Comparison of ENCODE assay signal across 13 cellular contexts in the genomic region with DNA sequence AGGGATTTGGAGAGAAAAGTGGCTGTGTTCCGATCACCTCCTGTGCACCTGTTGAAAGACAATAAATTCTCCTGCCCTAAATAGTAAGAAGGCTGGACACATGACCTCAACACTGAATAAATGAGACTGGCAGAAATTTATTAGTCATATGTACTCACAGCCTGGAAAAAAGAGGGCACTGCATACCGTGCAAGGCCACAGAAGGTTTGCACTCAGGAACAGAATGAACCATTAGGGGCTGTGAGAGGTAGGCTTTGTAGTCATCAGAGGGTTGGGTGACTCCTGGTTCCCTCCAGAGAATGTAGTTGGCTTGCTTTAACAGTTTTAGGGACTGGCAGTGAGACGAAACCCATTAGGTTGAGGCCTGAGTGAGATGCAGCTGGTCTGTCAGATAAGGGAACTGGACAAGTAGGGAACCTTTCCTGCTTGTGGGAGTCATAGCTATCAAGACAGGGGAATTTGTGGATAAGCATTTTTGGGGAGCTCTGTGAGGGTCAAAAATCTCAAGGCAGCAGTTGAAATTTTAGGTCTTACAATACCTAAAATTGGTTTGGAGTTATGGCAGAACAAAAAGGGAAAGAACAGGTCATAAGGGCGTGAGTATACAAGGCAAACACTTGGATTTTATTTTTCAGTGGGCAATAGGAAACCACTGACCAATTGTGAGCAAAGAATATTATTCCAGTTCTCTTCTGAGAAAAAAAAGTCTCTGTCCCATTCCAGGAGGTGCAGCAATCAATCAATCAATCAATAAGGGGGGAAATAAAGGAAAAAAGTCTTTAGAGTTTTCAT.
DNase-seq lines count a peak whose midpoint lies in the region; ATAC-seq, FAIRE-seq and TF ChIP-seq lines count a peak whose summit lies in the region.
"Had no signal": no experiment of that assay in that cellular context is flagged by ENCODE, and none has a peak within 500 bp of the region (broad histone marks: within the 10 kb centered on the region; RNA-seq: fewer than 3 reads in every experiment).

No MANE protein-coding gene starts in this region.

- H2BK15ac ChIP-seq in mesenchymal stem cell (ENCODE audit: low read depth, poor library complexity, severe bottlenecking) = no peak overlapping the region

- H3K36me3 ChIP-seq in K562 (ENCODE audit: control insufficient read depth, insufficient read depth, low read length) (peaks cover 9% of the 10 kb centered on the region; the same call in 2 of the 3 replicates), mesenchymal stem cell (ENCODE audit: control insufficient read depth in 1 of 2, insufficient read depth in 2 of 2, low read depth in 1 of 2, low read length in 2 of 2) (no peaks in the 10 kb centered on the region), heart right ventricle (no peaks in the 10 kb centered on the region)
- H3K36me3 ChIP-seq: BLaER1 had no signal

- no peak overlapping the region for H3K4me3 ChIP-seq in K562
- no peak overlapping the region for H3K4me3 ChIP-seq in mesenchymal stem cell (ENCODE audit: insufficient read depth in 1 of 2, low read depth in 1 of 2, low read length in 2 of 2)
- no peak overlapping the region for H3K4me3 ChIP-seq in heart right ventricle
- H3K4me3 ChIP-seq: BLaER1, coronary artery had no signal

- no peak overlapping the region for H3K14ac ChIP-seq in mesenchymal stem cell (ENCODE audit: low read length in 2 of 2)

- H3K4ac ChIP-seq in mesenchymal stem cell (ENCODE audit: low read depth in 1 of 2, low read length in 2 of 2) = no peak overlapping the region

- H3K9ac ChIP-seq in K562 (ENCODE audit: insufficient read depth in 1 of 2, low read depth in 2 of 2, low read length in 2 of 2) (peak overlapping the region; percentile 12 to 59; a peak in 3 of 4 replicates), mesenchymal stem cell (ENCODE audit: low read length) (no peak overlapping the region)
- H3K9ac ChIP-seq: BLaER1 had no signal

- no peak overlapping the region for H2BK5ac ChIP-seq in mesenchymal stem cell (ENCODE audit: low read depth, low read length, poor library complexity, severe bottlenecking)

- H4K20me1 ChIP-seq in K562 (replicated peaks; ENCODE audit: control insufficient read depth, insufficient read depth, low read length) = no peaks in the 10 kb centered on the region
- H4K20me1 ChIP-seq: BLaER1 had no signal

- TF ChIP-seq CTCF in K562 (IDR thresholded peaks at IDR 0.05 in 2 of 3, conservative IDR thresholded peaks at IDR 0.05 in 1 of 3; ENCODE audit: insufficient read depth in 2 of 3, low read depth in 1 of 3, low read length in 3 of 3) = no peak
- no peak for TF ChIP-seq CTCF in heart right ventricle (IDR thresholded peaks at IDR 0.05)

- no peaks in the 10 kb centered on the region for H3K27me3 ChIP-seq in K562 (ENCODE audit: control insufficient read depth in 2 of 2, insufficient read depth in 2 of 2, low read length in 2 of 2)
- H3K27me3 ChIP-seq in mesenchymal stem cell (ENCODE audit: control insufficient read depth in 1 of 2, insufficient read depth in 1 of 2, low read length in 2 of 2) = no peaks in the 10 kb centered on the region
- peaks cover 0 to 34% (median 0%) of the 10 kb centered on the region in 7 donors for H3K27me3 ChIP-seq in heart right ventricle
- H3K27me3 ChIP-seq: BLaER1 had no signal

- POLR2A ChIA-PET in K562 (lab: Yijun Ruan, JAX) = interaction anchor here (0.6 to 6.8 kb wide), 18 partner anchors 8 to 298 kb away, joined by 3 to 89 read pairs (median 3); partner anchors contain the start of gene HMGN4

- peak overlapping the region; percentile 86 for H3K27ac ChIP-seq in K562 (ENCODE audit: extremely low read depth, low read depth, low read length)
- H3K27ac ChIP-seq in mesenchymal stem cell (ENCODE audit: low read length, poor library complexity, severe bottlenecking) = peak overlapping the region; percentile 12
- no peak overlapping the region for H3K27ac ChIP-seq in heart right ventricle
- H3K27ac ChIP-seq: BLaER1, coronary artery had no signal

- H3K18ac ChIP-seq in mesenchymal stem cell (ENCODE audit: low read depth in 1 of 2, low read length in 2 of 2) = peak overlapping the region in 1 of 2 experiments; percentile 37

- peak overlapping the region; percentile 18 for H4K91ac ChIP-seq in mesenchymal stem cell (ENCODE audit: low read length)

- H2AFZ ChIP-seq in K562 (ENCODE audit: low read depth, low read length) (peak overlapping the region; percentile 28; the same call in 1 of the 2 replicates), mesenchymal stem cell (ENCODE audit: low read depth, low read length) (no peak overlapping the region)

- peaks cover 0 to 47% of the 10 kb centered on the region in 2 experiments; a peak in 4 of 5 replicates for H3K4me1 ChIP-seq in K562 (replicated peaks in 1 of 2; ENCODE audit: control insufficient read depth in 2 of 2, insufficient read depth in 2 of 2, low read length in 2 of 2)
- peaks cover 6% of the 10 kb centered on the region for H3K4me1 ChIP-seq in mesenchymal stem cell (ENCODE audit: control insufficient read depth, insufficient read depth, low read depth, low read length)
- peaks cover 0 to 6% (median 0%) of the 10 kb centered on the region in 9 donors for H3K4me1 ChIP-seq in heart right ventricle
- H3K4me1 ChIP-seq: BLaER1 had no signal

- 1% methylated on average over 4 of the region's 4 CpGs for WGBS in K562 (ENCODE audit: insufficient coverage, low coverage, missing lambda C conversion rate)
- 55% methylated on average over 2 of the region's 4 CpGs for WGBS in mesenchymal stem cell
- WGBS in heart right ventricle, 2 donors = 78 to 80% methylated on average over 4 of the region's 4 CpGs

- intact Hi-C loops in K562 (cut with micrococcal nuclease) = no loop called here
- intact Hi-C loops in heart right ventricle (cut with DNase I) = loop anchor here in 1 of 10 donors (5.0 kb wide), 1 partner anchor 690 kb away; no protein-coding TSS in a partner anchor

- peak; percentile 42 for TF ChIP-seq POLR2A in K562 (conservative IDR thresholded peaks at IDR 0.05)

- FAIRE-seq in K562 (lab: Jason Lieb, UNC) = peak; percentile 96

- no peaks in the 10 kb centered on the region for H3K79me1 ChIP-seq in mesenchymal stem cell (replicated peaks; ENCODE audit: low read length, poor library complexity, severe bottlenecking)

- in situ Hi-C loops in K562 (cut with MboI) = no loop called here

- H3K23ac ChIP-seq in mesenchymal stem cell (ENCODE audit: low read length in 2 of 2) = no peak overlapping the region

- H3K9me1 ChIP-seq in K562 (ENCODE audit: control insufficient read depth, insufficient read depth, low read length) = no peaks in the 10 kb centered on the region

- no peak overlapping the region for H2AK5ac ChIP-seq in mesenchymal stem cell (ENCODE audit: low read length, severe bottlenecking)

- DNase-seq in Daoy (ENCODE audit: low read depth) (peak; percentile 61), NCI-H774 (lab: John Stamatoyannopoulos, UW) (peak; percentile 48), K562 (ENCODE audit: extremely low read depth in 1 of 4, low spot score in 3 of 4) (peak; percentile 72 to 95 (median 81)), mesenchymal stem cell (peak; percentile 74), heart right ventricle (no peak)
- DNase-seq: activated CD8-positive, alpha-beta memory T cell treated with anti-CD3 and anti-CD28 coated beads, Interleukin-2, amount 10 ng/mL, durations not matched to agents 7 days and 5 days; GF-D8; NCI-H524 had no signal

- no peak; a peak in 3 of 4 replicates for TF ChIP-seq RAD21 in K562 (CRISPR knock-in tag; conservative IDR thresholded peaks at IDR 0.05 in 1 of 2, IDR thresholded peaks at IDR 0.05 in 1 of 2)

- H3K9me3 ChIP-seq in K562 (replicated peaks; ENCODE audit: control insufficient read depth, insufficient read depth, low read depth, low read length) (peaks cover 20% of the 10 kb centered on the region), mesenchymal stem cell (ENCODE audit: control insufficient read depth, low read length) (no peaks in the 10 kb centered on the region), heart right ventricle (no peaks in the 10 kb centered on the region)
- H3K9me3 ChIP-seq: BLaER1 had no signal

- peak overlapping the region in 1 of 2 experiments; percentile 65 for H2BK12ac ChIP-seq in mesenchymal stem cell (ENCODE audit: low read length in 2 of 2)

- TF ChIP-seq EP300 in K562 (IDR thresholded peaks at IDR 0.05; ENCODE audit: low read length) = peak; percentile 97

- ATAC-seq in K562 (peak; percentile 90), GM21576 (IDR thresholded peaks at IDR 0.05; ENCODE audit: unreplicated experiment) (no peak), GM21526 (IDR thresholded peaks at IDR 0.05; ENCODE audit: low FRiP score, unreplicated experiment) (no peak), GM21367 (IDR thresholded peaks at IDR 0.05; ENCODE audit: unreplicated experiment) (no peak), heart right ventricle (no peak)

- CTCF ChIA-PET in K562 (lab: Yijun Ruan, JAX; ENCODE audit: low intra/inter-chr PET ratio) = interaction anchor here (0.6 kb wide), 1 partner anchor 175 kb away, joined by 6 read pairs; no protein-coding TSS in a partner anchor

- H3K79me2 ChIP-seq in K562 (ENCODE audit: control insufficient read depth, insufficient read depth, low read length) = no peaks in the 10 kb centered on the region

- H2BK120ac ChIP-seq in mesenchymal stem cell (ENCODE audit: low read depth, low read length) = no peak overlapping the region

- TSS peak; percentile 47 for BruUV-seq in K562 (replicated peaks; lab: Mats Ljungman, UMichigan)

- peak overlapping the region; percentile 72 for H3K4me2 ChIP-seq in K562 (ENCODE audit: insufficient read depth, low read length)
- no peak overlapping the region for H3K4me2 ChIP-seq in mesenchymal stem cell (ENCODE audit: low read length, poor library complexity, severe bottlenecking)
- H3K4me2 ChIP-seq: BLaER1 had no signal

- no peak overlapping the region for H4K8ac ChIP-seq in mesenchymal stem cell (ENCODE audit: low read length)

TF ChIP-seq in K562, 482 proteins besides CTCF, POLR2A, EP300 and RAD21 (continues in another document):
- TF ChIP-seq SETDB1 (IDR thresholded peaks at IDR 0.05; ENCODE audit: low read length) (no peak), ZNF384 (IDR thresholded peaks at IDR 0.05; ENCODE audit: low read depth, low read length) (peak; percentile 48; the same call in 1 of the 2 replicates), POLR2H (tag; IDR thresholded peaks at IDR 0.05; ENCODE audit: low read depth) (no peak), ZNF239 (CRISPR knock-in tag; IDR thresholded peaks at IDR 0.05) (peak; percentile 43; the same call in 1 of the 2 replicates)
- TF ChIP-seq, protein P1, sequence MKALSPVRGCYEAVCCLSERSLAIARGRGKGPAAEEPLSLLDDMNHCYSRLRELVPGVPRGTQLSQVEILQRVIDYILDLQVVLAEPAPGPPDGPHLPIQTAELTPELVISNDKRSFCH (CRISPR knock-in tag; IDR thresholded peaks at IDR 0.05) = no peak
- TF ChIP-seq, protein P1 (tag; IDR thresholded peaks at IDR 0.05) = peak; percentile 65; the same call in 1 of the 2 replicates

Comparison
In these comparisons a context has a peak if more than half of its experiments do, and no peak if none do; other contexts are left out.
1. DNase-seq: peak in Daoy (single experiment), NCI-H774 (single experiment), K562 (4 of 4) and mesenchymal stem cell (single experiment); none in heart right ventricle (0 of 2).
2. H3K27ac ChIP-seq: peak in K562 (single experiment) and mesenchymal stem cell (single experiment); none in heart right ventricle (0 of 10).